8 cellular contexts compared by ENCODE assay signal in genomic region chr1:220528679-220529529, GRCh38. TPM values are rescaled to one million over a fixed set of nuclear protein-coding genes. Genes with fewer than 3 reads are reported as not detected.
A peak's percentile ranks its signal among the peaks of the same experiment; 100 is the strongest.
DNase-seq lines count a peak whose midpoint lies in the region; ATAC-seq lines count a peak whose summit lies in the region.

No MANE protein-coding gene starts in this region.

- H3K27me3 Mint-ChIP-seq in activated CD4-positive, alpha-beta memory T cell treated with anti-CD3 and anti-CD28 coated beads for 36 hours = peaks cover 54% of the 10 kb centered on the region

- H3K9me3 Mint-ChIP-seq in activated CD4-positive, alpha-beta memory T cell treated with anti-CD3 and anti-CD28 coated beads for 36 hours = peaks cover 6% of the 10 kb centered on the region

- H3K27ac Mint-ChIP-seq in activated CD4-positive, alpha-beta memory T cell treated with anti-CD3 and anti-CD28 coated beads for 36 hours = no peak overlapping the region

- H3K4me3 Mint-ChIP-seq in activated CD4-positive, alpha-beta memory T cell treated with anti-CD3 and anti-CD28 coated beads for 36 hours = peak overlapping the region; percentile 55

- peaks cover 11% of the 10 kb centered on the region for H3K4me1 Mint-ChIP-seq in activated CD4-positive, alpha-beta memory T cell treated with anti-CD3 and anti-CD28 coated beads for 36 hours (ENCODE audit: low read depth)

- CTCF ChIA-PET in activated CD4-positive, alpha-beta memory T cell treated with anti-CD3 and anti-CD28 coated beads for 36 hours (lab: Charles Lee) = no interaction called here

- H3K36me3 Mint-ChIP-seq in activated CD4-positive, alpha-beta memory T cell treated with anti-CD3 and anti-CD28 coated beads for 36 hours = peaks cover 4% of the 10 kb centered on the region

- DNase-seq in NCI-H510A treated with DMSO at 0.1 percent for 48 hours (lab: John Stamatoyannopoulos, UW) (peak; percentile 25), NCI-H510A (lab: John Stamatoyannopoulos, UW) (no peak), head of caudate nucleus (peak in 37 of 42 donors; percentile 14 to 65 (median 36)), posterior cingulate gyrus (peak in 7 of 10 donors; percentile 14 to 81 (median 22))
- DNase-seq in activated CD4-positive, alpha-beta memory T cell treated with anti-CD3 and anti-CD28 coated beads for 36 hours = no peak

- intact Hi-C loops in activated CD4-positive, alpha-beta memory T cell treated with anti-CD3 and anti-CD28 coated beads for 36 hours (cut with micrococcal nuclease) = loop anchor here (5.0 kb wide), 1 partner anchor 163 kb away; the partner anchor contains the start of gene C1orf115
- intact Hi-C loops in head of caudate nucleus (cut with DNase I) (no loop called here), posterior cingulate gyrus (cut with DNase I) (no loop called here)

- ATAC-seq in HG02885 (IDR thresholded peaks at IDR 0.05; ENCODE audit: poor library complexity, unreplicated experiment) = peak; percentile 12
- ATAC-seq in HG02759 (IDR thresholded peaks at IDR 0.05; ENCODE audit: unreplicated experiment) = no peak
- no peak for ATAC-seq in HG03378 (IDR thresholded peaks at IDR 0.05; ENCODE audit: unreplicated experiment)

- POLR2A ChIA-PET in activated CD4-positive, alpha-beta memory T cell treated with anti-CD3 and anti-CD28 coated beads for 36 hours (lab: Charles Lee) = no interaction called here

RNA-seq across cellular contexts. Expression of gene MARK1, which starts 1.0 kb away (rescaled TPM):
- total RNA-seq in activated CD4-positive, alpha-beta memory T cell treated with anti-CD3 and anti-CD28 coated beads for 36 hours = not detected

Comparison
In these comparisons a context has a peak if more than half of its experiments do, and no peak if none do; other contexts are left out.
1. DNase-seq: peak in NCI-H510A treated with DMSO at 0.1 percent for 48 hours (single experiment), head of caudate nucleus (37 of 42) and posterior cingulate gyrus (7 of 10); none in NCI-H510A (single experiment) and activated CD4-positive, alpha-beta memory T cell treated with anti-CD3 and anti-CD28 coated beads for 36 hours (single experiment).